Comparison of ENCODE assay signal across 9 cellular contexts in the genomic region with DNA sequence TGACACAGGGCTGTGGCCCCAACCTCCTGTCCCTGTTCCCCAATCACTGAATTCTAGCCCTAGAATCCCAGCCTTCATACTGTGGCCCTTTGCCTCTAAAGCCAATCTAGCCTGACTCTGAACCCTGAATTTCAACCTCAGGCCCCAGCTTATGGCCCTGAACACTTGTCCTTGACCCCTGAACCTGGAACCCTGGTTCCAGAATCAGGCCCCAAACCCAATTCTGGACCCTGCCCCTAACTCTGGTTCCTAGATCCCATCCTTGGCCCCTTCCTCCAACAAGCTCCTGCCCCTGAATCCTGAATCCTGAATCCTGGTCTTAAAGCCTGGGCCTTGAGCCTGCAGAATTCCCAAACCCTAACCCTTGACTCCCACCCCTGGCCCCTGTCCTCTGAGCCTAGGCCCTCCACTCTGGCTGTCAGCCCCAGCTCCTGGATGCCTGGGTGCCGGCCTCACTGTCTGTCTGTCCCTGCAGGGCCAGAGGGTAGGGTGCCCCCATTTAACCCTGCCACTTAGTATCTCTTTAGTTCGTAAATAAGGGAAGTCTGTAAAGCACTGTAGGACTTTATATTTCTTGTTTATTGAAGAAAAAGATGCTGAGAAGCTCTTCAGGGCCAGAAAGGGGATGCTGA. TPM values are rescaled to one million over a fixed set of nuclear protein-coding genes. Genes with fewer than 3 reads are reported as not detected.
DNase-seq lines count a peak whose midpoint lies in the region; ATAC-seq and TF ChIP-seq lines count a peak whose summit lies in the region.
"Had no signal": no experiment of that assay in that cellular context is flagged by ENCODE, and none has a peak within 500 bp of the region (broad histone marks: within the 10 kb centered on the region; RNA-seq: fewer than 3 reads in every experiment).

No MANE protein-coding gene starts in this region.

- ATAC-seq in sciatic nerve (no peak), HG02588 (IDR thresholded peaks at IDR 0.05; ENCODE audit: unreplicated experiment) (no peak)
- no peak for ATAC-seq in activated CD4-positive, CD25-positive, alpha-beta regulatory T cell treated with anti-CD3 and anti-CD28 coated beads, Interleukin-2, amount 50 U/mL, for 24 hours

- intact Hi-C loops in sciatic nerve (cut with DNase I) = no loop called here

- H3K4me3 ChIP-seq in GM12864 (ENCODE audit: low read depth, low read length) (peak overlapping the region; percentile 70), SK-N-MC (peak overlapping the region; percentile 71), fibroblast of villous mesenchyme (ENCODE audit: low read depth, low read length) (peak overlapping the region; percentile 83)

- H3K27ac ChIP-seq in SK-N-MC = no peak overlapping the region

- peak overlapping the region; percentile 75 for H3K9ac ChIP-seq in SK-N-MC (ENCODE audit: insufficient read length)

- DNase-seq in GM12864 (ENCODE audit: low read depth) (no peak), SK-N-MC (ENCODE audit: low read depth, low spot score) (no peak), fibroblast of villous mesenchyme (ENCODE audit: low read depth) (no peak), sciatic nerve (ENCODE audit: low spot score) (peak; percentile 58), DMS 273 treated with DMSO at 0.1 percent for 48 hours (lab: John Stamatoyannopoulos, UW) (no peak), cortex of kidney (lab: John Stamatoyannopoulos, UW) (no peak)
- DNase-seq: amniotic stem cell had no signal

- no peaks in the 10 kb centered on the region for H3K9me3 ChIP-seq in SK-N-MC (ENCODE audit: low read depth, low read length)

- TF ChIP-seq CTCF in GM12864 (IDR thresholded peaks at IDR 0.05; ENCODE audit: low read depth, low read length, missing control alignments) = no peak
- TF ChIP-seq CTCF in fibroblast of villous mesenchyme (IDR thresholded peaks at IDR 0.05; ENCODE audit: insufficient read depth, low read depth, low read length) = no peak

- H3K36me3 ChIP-seq in SK-N-MC (ENCODE audit: insufficient read depth, low read length) = no peaks in the 10 kb centered on the region

RNA-seq across cellular contexts. Expression of a gene that starts 1.3 kb away (rescaled TPM):
- total RNA-seq in fibroblast of villous mesenchyme (33.2 and 36.7 TPM in 2 replicates), sciatic nerve (54.3 TPM)
